ENCODE assay signal across 8 cellular contexts in the genomic region with DNA sequence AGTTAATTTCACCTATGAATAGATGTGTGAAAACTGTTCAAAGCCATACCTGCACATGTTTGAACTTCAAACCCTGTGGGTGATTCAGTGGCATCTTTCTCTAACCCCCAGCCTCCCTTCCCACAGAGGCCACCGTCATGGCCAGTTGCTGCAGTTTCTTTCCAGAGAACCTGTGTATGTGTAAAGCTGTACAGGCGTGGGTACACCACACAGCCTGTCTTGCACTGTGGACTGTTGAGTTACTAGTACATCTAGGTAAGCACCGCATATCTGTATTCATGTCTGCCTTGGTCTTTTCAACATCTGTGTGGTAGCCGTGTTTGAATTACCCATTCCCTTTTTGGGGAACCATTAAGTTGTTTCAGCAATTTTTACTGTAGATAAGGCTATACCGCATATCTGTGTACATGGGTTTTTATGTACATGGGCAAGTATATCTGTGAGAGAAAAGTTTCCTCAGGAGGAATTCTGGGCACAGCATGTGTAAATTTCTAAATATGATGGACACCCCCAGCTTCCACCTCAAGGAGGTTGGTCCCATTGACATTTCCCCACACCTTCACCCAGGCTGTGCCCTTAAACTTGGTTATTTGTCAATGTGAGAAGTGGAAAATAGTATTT. TPM values are rescaled to one million over a fixed set of nuclear protein-coding genes. Genes with fewer than 3 reads are reported as not detected.
DNase-seq lines count a peak whose midpoint lies in the region; ATAC-seq and TF ChIP-seq lines count a peak whose summit lies in the region.

No MANE protein-coding gene starts in this region.

- H3K27ac Mint-ChIP-seq in activated naive CD4-positive, alpha-beta T cell treated with anti-CD3 and anti-CD28 coated beads, Interleukin-2, amount 50 U/mL, for 24 hours: peak overlapping the region; percentile 85
- no peak overlapping the region for H3K27ac Mint-ChIP-seq in activated naive CD4-positive, alpha-beta T cell treated with anti-CD3 and anti-CD28 coated beads, Interleukin-2, amount 10 ng/mL, durations not matched to agents 7 days and 5 days

- no peaks in the 10 kb centered on the region for H3K9me3 Mint-ChIP-seq in activated naive CD4-positive, alpha-beta T cell treated with anti-CD3 and anti-CD28 coated beads, Interleukin-2, amount 50 U/mL, for 24 hours
- no peaks in the 10 kb centered on the region for H3K9me3 Mint-ChIP-seq in activated naive CD4-positive, alpha-beta T cell treated with anti-CD3 and anti-CD28 coated beads, Interleukin-2, amount 10 ng/mL, durations not matched to agents 7 days and 5 days

- H3K27me3 Mint-ChIP-seq in activated naive CD4-positive, alpha-beta T cell treated with anti-CD3 and anti-CD28 coated beads, Interleukin-2, amount 50 U/mL, for 24 hours: no peaks in the 10 kb centered on the region
- no peaks in the 10 kb centered on the region for H3K27me3 Mint-ChIP-seq in activated naive CD4-positive, alpha-beta T cell treated with anti-CD3 and anti-CD28 coated beads, Interleukin-2, amount 10 ng/mL, durations not matched to agents 7 days and 5 days

- H3K27ac ChIP-seq in right lobe of liver (peak overlapping the region; percentile 52 to 100 (median 70)), upper lobe of right lung (no peak overlapping the region)

- peak; percentile 3 to 24 (median 8) for ATAC-seq in right lobe of liver
- ATAC-seq in upper lobe of right lung: peak; percentile 7

- no peak overlapping the region for H3K4me3 ChIP-seq in cardiac fibroblast (replicated peaks in 1 of 2; ENCODE audit: low read depth in 2 of 2, low read length in 2 of 2)
- H3K4me3 ChIP-seq in right lobe of liver: peak overlapping the region in 1 of 3 donors; percentile 6
- H3K4me3 ChIP-seq in upper lobe of right lung: peak overlapping the region; percentile 6

- TF ChIP-seq CTCF in cardiac fibroblast (IDR thresholded peaks at IDR 0.05; ENCODE audit: low read depth, low read length) (no peak), right lobe of liver (IDR thresholded peaks at IDR 0.05) (no peak), upper lobe of right lung (IDR thresholded peaks at IDR 0.05) (no peak)

- H3K9me3 ChIP-seq in right lobe of liver (no peaks in the 10 kb centered on the region), upper lobe of right lung (no peaks in the 10 kb centered on the region)

- WGBS in right lobe of liver (ENCODE audit: insufficient coverage, low coverage, low lambda C conversion rate, missing lambda C conversion rate): 32% methylated on average over 5 of the region's 5 CpGs

- intact Hi-C loops in right lobe of liver (cut with DNase I) (no loop called here), upper lobe of right lung (cut with DNase I) (no loop called here)

- H3K27me3 ChIP-seq in right lobe of liver (no peaks in the 10 kb centered on the region), upper lobe of right lung (no peaks in the 10 kb centered on the region)

- peaks cover 0 to 51% (median 4%) of the 10 kb centered on the region in 4 donors for H3K4me1 ChIP-seq in right lobe of liver
- peaks cover 73% of the 10 kb centered on the region for H3K4me1 ChIP-seq in upper lobe of right lung

- H3K36me3 ChIP-seq in right lobe of liver: peaks cover 0 to 43% (median 8%) of the 10 kb centered on the region in 4 donors
- H3K36me3 ChIP-seq in upper lobe of right lung: peaks cover 80% of the 10 kb centered on the region

- peaks cover 9% of the 10 kb centered on the region for H3K36me3 Mint-ChIP-seq in activated naive CD4-positive, alpha-beta T cell treated with anti-CD3 and anti-CD28 coated beads, Interleukin-2, amount 50 U/mL, for 24 hours
- peaks cover 70% of the 10 kb centered on the region for H3K36me3 Mint-ChIP-seq in activated naive CD4-positive, alpha-beta T cell treated with anti-CD3 and anti-CD28 coated beads, Interleukin-2, amount 10 ng/mL, durations not matched to agents 7 days and 5 days

- no peak overlapping the region for H3K4me3 Mint-ChIP-seq in activated naive CD4-positive, alpha-beta T cell treated with anti-CD3 and anti-CD28 coated beads, Interleukin-2, amount 50 U/mL, for 24 hours
- H3K4me3 Mint-ChIP-seq in activated naive CD4-positive, alpha-beta T cell treated with anti-CD3 and anti-CD28 coated beads, Interleukin-2, amount 10 ng/mL, durations not matched to agents 7 days and 5 days: no peak overlapping the region

- TF ChIP-seq POLR2A in right lobe of liver (IDR thresholded peaks at IDR 0.05): peak; percentile 55

- CTCF ChIA-PET in activated naive CD4-positive, alpha-beta T cell treated with anti-CD3 and anti-CD28 coated beads, Interleukin-2, amount 10 ng/mL, durations not matched to agents 7 days and 5 days (lab: Charles Lee): interaction anchor here (0.7 to 1.6 kb wide), 3 partner anchors 21 to 35 kb away, joined by 3 to 5 read pairs (median 5); no protein-coding TSS in a partner anchor

- peaks cover 87% of the 10 kb centered on the region for H3K4me1 Mint-ChIP-seq in activated naive CD4-positive, alpha-beta T cell treated with anti-CD3 and anti-CD28 coated beads, Interleukin-2, amount 50 U/mL, for 24 hours
- peaks cover 84% of the 10 kb centered on the region for H3K4me1 Mint-ChIP-seq in activated naive CD4-positive, alpha-beta T cell treated with anti-CD3 and anti-CD28 coated beads, Interleukin-2, amount 10 ng/mL, durations not matched to agents 7 days and 5 days

- no peak for DNase-seq in activated naive CD4-positive, alpha-beta T cell treated with anti-CD3 and anti-CD28 coated beads, Interleukin-2, amount 10 ng/mL, durations not matched to agents 7 days and 5 days
- DNase-seq in cardiac fibroblast (ENCODE audit: low read depth in 2 of 2) (peak; percentile 54 to 71), right lobe of liver (peak; percentile 23 to 62 (median 55)), upper lobe of right lung (peak; percentile 34), RKO (ENCODE audit: low spot score) (no peak), anterior cingulate cortex (lab: John Stamatoyannopoulos, UW) (no peak), SIG-M5 (lab: John Stamatoyannopoulos, UW) (no peak)

RNA-seq across cellular contexts. Expression of gene NEAT1, which starts 13.9 kb away (rescaled TPM):
- total RNA-seq in right lobe of liver: 1,000 to 10,000 TPM in 2 of 6 experiments, 100 to 1,000 TPM in 4; 202 to 1,225 (median 767) TPM
- 1,120 TPM for total RNA-seq in upper lobe of right lung

RNA-seq across cellular contexts. Expression of gene FRMD8, which starts 50.1 kb away (rescaled TPM):
- 10 to 100 TPM in 4 of 6 experiments, 1 to 10 TPM in 2; 7.7 to 17.1 (median 14.3) TPM for total RNA-seq in right lobe of liver
- 37.1 TPM for total RNA-seq in upper lobe of right lung

RNA-seq across cellular contexts. Expression of gene SLC25A45, which starts 54.1 kb away (rescaled TPM):
- 10 to 100 TPM in 4 of 6 experiments, 1 to 10 TPM in 2; 7.5 to 17.5 (median 12.1) TPM for total RNA-seq in right lobe of liver
- 11.5 TPM for total RNA-seq in upper lobe of right lung

Comparison
In these comparisons a context has a peak if more than half of its experiments do, and no peak if none do; other contexts are left out.
1. DNase-seq: peak in cardiac fibroblast (2 of 2), right lobe of liver (3 of 3) and upper lobe of right lung (single experiment); none in activated naive CD4-positive, alpha-beta T cell treated with anti-CD3 and anti-CD28 coated beads, Interleukin-2, amount 10 ng/mL, durations not matched to agents 7 days and 5 days (single experiment), RKO (single experiment), anterior cingulate cortex (0 of 58) and SIG-M5 (single experiment).